In the genomic region with DNA sequence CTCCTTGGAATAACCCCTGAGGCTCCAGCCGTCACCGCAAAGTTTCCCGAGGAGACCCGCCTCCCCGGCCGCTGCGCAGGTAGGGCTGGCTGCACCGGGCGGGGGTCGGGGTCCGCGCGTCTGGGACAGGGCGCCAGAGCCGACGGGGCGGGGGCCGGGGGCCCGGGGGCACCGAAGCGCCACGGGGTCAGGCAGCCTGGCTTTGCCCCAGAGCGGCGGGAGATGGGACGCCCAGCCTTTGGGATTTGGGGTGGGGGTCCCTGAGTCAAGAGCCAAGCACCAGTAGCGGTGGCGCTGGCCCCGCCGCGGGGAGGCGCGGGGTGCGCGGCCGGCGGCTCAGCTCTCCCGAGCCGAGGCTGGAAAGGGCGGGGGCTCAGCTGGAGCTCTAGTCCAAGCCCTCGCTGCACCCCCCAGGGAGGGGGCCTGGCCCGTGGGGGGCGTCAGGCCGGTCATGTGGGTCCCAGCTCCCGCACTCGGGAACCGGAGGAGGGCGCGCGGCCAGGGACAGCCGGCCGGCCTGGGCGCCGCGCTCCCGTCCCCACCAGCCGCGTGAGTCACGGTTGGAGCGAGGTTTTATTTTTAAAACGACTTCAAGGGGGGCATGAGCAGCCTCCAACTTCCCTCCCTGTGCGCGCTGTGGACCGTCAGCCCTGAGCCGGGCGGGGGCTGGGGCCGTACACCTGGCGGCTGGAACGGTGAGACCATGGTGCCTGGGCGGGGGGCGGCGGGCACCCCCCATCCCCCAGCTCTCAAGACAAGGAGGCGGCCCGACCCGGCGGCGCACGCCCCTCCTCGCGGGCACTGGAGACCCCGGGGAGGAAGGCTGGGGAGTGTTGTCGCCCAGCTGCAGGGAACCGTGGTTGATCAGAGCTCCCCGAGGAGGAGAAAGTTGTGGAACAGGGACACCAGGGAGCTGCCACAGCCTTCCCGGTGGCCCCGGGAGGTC, we compare ENCODE assay signal across 9 cellular contexts. TPM values are rescaled to one million over a fixed set of nuclear protein-coding genes. Genes with fewer than 3 reads are reported as not detected.
DNase-seq lines count a peak whose midpoint lies in the region; ATAC-seq, FAIRE-seq and TF ChIP-seq lines count a peak whose summit lies in the region.
"Had no signal": no experiment of that assay in that cellular context is flagged by ENCODE, and none has a peak within 500 bp of the region (broad histone marks: within the 10 kb centered on the region; RNA-seq: fewer than 3 reads in every experiment).

No MANE protein-coding gene starts in this region.

- H3K36me3 ChIP-seq in K562 (ENCODE audit: control insufficient read depth, insufficient read depth, low read length) (no peaks in the 10 kb centered on the region), suprapubic skin (no peaks in the 10 kb centered on the region)

- H3K4me1 Mint-ChIP-seq in activated CD4-positive, alpha-beta memory T cell treated with anti-CD3 and anti-CD28 coated beads, Interleukin-2, amount 10 ng/mL, durations not matched to agents 7 days and 5 days: peaks cover 3% of the 10 kb centered on the region

- H3K27me3 ChIP-seq in HL-60 (ENCODE audit: insufficient read depth, poor library complexity, severe bottlenecking): peaks cover 25% of the 10 kb centered on the region
- peaks cover 5 to 12% of the 10 kb centered on the region in 2 experiments; a peak in 2 of 5 replicates for H3K27me3 ChIP-seq in K562 (ENCODE audit: control insufficient read depth in 2 of 2, insufficient read depth in 2 of 2, low read length in 2 of 2)
- H3K27me3 ChIP-seq in suprapubic skin: peaks cover 33% of the 10 kb centered on the region

- POLR2A ChIA-PET in K562 (lab: Yijun Ruan, JAX): interaction anchor here (0.5 to 1.5 kb wide), 4 partner anchors 11 to 290 kb away, joined by 3 to 4 read pairs (median 3); no protein-coding TSS in a partner anchor
- POLR2A ChIA-PET in activated CD4-positive, alpha-beta memory T cell treated with anti-CD3 and anti-CD28 coated beads, Interleukin-2, amount 10 ng/mL, durations not matched to agents 7 days and 5 days (lab: Charles Lee): interaction anchor here (0.6 kb wide), 1 partner anchor 1570 kb away, joined by 3 read pairs; no protein-coding TSS in a partner anchor

- ATAC-seq in K562: peak; percentile 51
- peak; percentile 20 for ATAC-seq in left colon
- no peak for ATAC-seq in HG02840 (IDR thresholded peaks at IDR 0.05; ENCODE audit: low FRiP score, unreplicated experiment)

- TF ChIP-seq EP300 in K562 (IDR thresholded peaks at IDR 0.05; ENCODE audit: low read length) (no peak), suprapubic skin (IDR thresholded peaks at IDR 0.05) (no peak)

- 10% methylated on average over 41 of the region's 85 CpGs for WGBS in K562 (ENCODE audit: insufficient coverage, low coverage, missing lambda C conversion rate)
- 0% methylated on average over 2 of the region's 85 CpGs for WGBS in suprapubic skin

- no peak overlapping the region for H3K4me2 ChIP-seq in K562 (ENCODE audit: insufficient read depth, low read length)

- TF ChIP-seq POLR2A in K562 (conservative IDR thresholded peaks at IDR 0.05) (no peak), suprapubic skin (IDR thresholded peaks at IDR 0.05) (no peak)

- H3K9me3 ChIP-seq in K562 (replicated peaks; ENCODE audit: control insufficient read depth, insufficient read depth, low read depth, low read length) (no peaks in the 10 kb centered on the region), suprapubic skin (no peaks in the 10 kb centered on the region)

- H3K27ac ChIP-seq in HL-60 (replicated peaks) (no peak overlapping the region), K562 (ENCODE audit: extremely low read depth, low read depth, low read length) (no peak overlapping the region), suprapubic skin (no peak overlapping the region)

- no peaks in the 10 kb centered on the region for H3K9me1 ChIP-seq in K562 (ENCODE audit: control insufficient read depth, insufficient read depth, low read length)

- H3K9me3 Mint-ChIP-seq in activated CD4-positive, alpha-beta memory T cell treated with anti-CD3 and anti-CD28 coated beads, Interleukin-2, amount 10 ng/mL, durations not matched to agents 7 days and 5 days: no peaks in the 10 kb centered on the region
- H3K9me3 Mint-ChIP-seq: activated T-cell treated with anti-CD3 and anti-CD28 coated beads, Interleukin-2, amount 50 U/mL, for 72 hours had no signal

- H3K4me3 ChIP-seq in HL-60 (replicated peaks; ENCODE audit: insufficient read depth, low read length) (peak overlapping the region; percentile 26), K562 (no peak overlapping the region; the same call in 1 of the 2 replicates), suprapubic skin (peak overlapping the region; percentile 53)

- no peak overlapping the region for H3K4me3 Mint-ChIP-seq in activated CD4-positive, alpha-beta memory T cell treated with anti-CD3 and anti-CD28 coated beads, Interleukin-2, amount 10 ng/mL, durations not matched to agents 7 days and 5 days
- H3K4me3 Mint-ChIP-seq: activated T-cell treated with anti-CD3 and anti-CD28 coated beads, Interleukin-2, amount 50 U/mL, for 72 hours had no signal

- peaks cover 0 to 40% of the 10 kb centered on the region in 2 experiments; a peak in 2 of 5 replicates for H3K4me1 ChIP-seq in K562 (replicated peaks in 1 of 2; ENCODE audit: control insufficient read depth in 2 of 2, insufficient read depth in 2 of 2, low read length in 2 of 2)
- peaks cover 23% of the 10 kb centered on the region for H3K4me1 ChIP-seq in suprapubic skin

- TF ChIP-seq CTCF in HL-60 (IDR thresholded peaks at IDR 0.05; ENCODE audit: insufficient read depth, low read length): no peak
- TF ChIP-seq CTCF in K562 (IDR thresholded peaks at IDR 0.05 in 2 of 3, conservative IDR thresholded peaks at IDR 0.05 in 1 of 3; ENCODE audit: insufficient read depth in 2 of 3, low read depth in 1 of 3, low read length in 3 of 3): no peak
- no peak for TF ChIP-seq CTCF in suprapubic skin (IDR thresholded peaks at IDR 0.05)

- BruUV-seq in K562 (replicated peaks; lab: Mats Ljungman, UMichigan): no TSS peak

- peaks cover 33% of the 10 kb centered on the region for H3K27me3 Mint-ChIP-seq in activated CD4-positive, alpha-beta memory T cell treated with anti-CD3 and anti-CD28 coated beads, Interleukin-2, amount 10 ng/mL, durations not matched to agents 7 days and 5 days

- no peak for FAIRE-seq in K562 (lab: Jason Lieb, UNC)

- no peak overlapping the region for H3K27ac Mint-ChIP-seq in activated CD4-positive, alpha-beta memory T cell treated with anti-CD3 and anti-CD28 coated beads, Interleukin-2, amount 10 ng/mL, durations not matched to agents 7 days and 5 days
- H3K27ac Mint-ChIP-seq: activated T-cell treated with anti-CD3 and anti-CD28 coated beads, Interleukin-2, amount 50 U/mL, for 72 hours had no signal

- H3K9ac ChIP-seq in K562 (ENCODE audit: insufficient read depth in 1 of 2, low read depth in 2 of 2, low read length in 2 of 2): peak overlapping the region in 1 of 2 experiments; percentile 65; a peak in 2 of 4 replicates

- no peaks in the 10 kb centered on the region for H3K79me2 ChIP-seq in K562 (ENCODE audit: control insufficient read depth, insufficient read depth, low read length)

- H3K36me3 Mint-ChIP-seq in activated CD4-positive, alpha-beta memory T cell treated with anti-CD3 and anti-CD28 coated beads, Interleukin-2, amount 10 ng/mL, durations not matched to agents 7 days and 5 days (ENCODE audit: low read depth): peaks cover 2% of the 10 kb centered on the region

- intact Hi-C loops in K562 (cut with micrococcal nuclease) (no loop called here), left colon (cut with DNase I, micrococcal nuclease) (no loop called here)

- peaks cover 57% of the 10 kb centered on the region for H4K20me1 ChIP-seq in K562 (replicated peaks; ENCODE audit: control insufficient read depth, insufficient read depth, low read length)

- TF ChIP-seq RAD21 in K562 (CRISPR knock-in tag; conservative IDR thresholded peaks at IDR 0.05 in 1 of 2, IDR thresholded peaks at IDR 0.05 in 1 of 2): no peak

- peak; percentile 17 for DNase-seq in A172 (ENCODE audit: low spot score)
- DNase-seq in HL-60 (ENCODE audit: low read depth in 1 of 2, low spot score in 1 of 2): no peak
- peak in 3 of 4 experiments; percentile 40 to 53 (median 47) for DNase-seq in K562 (ENCODE audit: extremely low read depth in 1 of 4, low spot score in 3 of 4)
- DNase-seq in left colon: peak in 1 of 2 donors; percentile 36
- DNase-seq in suprapubic skin (ENCODE audit: low spot score in 2 of 2): no peak
- no peak for DNase-seq in GM19240 (ENCODE audit: insufficient read length, low spot score)
- DNase-seq in activated CD4-positive, alpha-beta memory T cell treated with anti-CD3 and anti-CD28 coated beads, Interleukin-2, amount 10 ng/mL, durations not matched to agents 7 days and 5 days: no peak
- DNase-seq: activated T-cell treated with anti-CD3 and anti-CD28 coated beads, Interleukin-2, amount 50 U/mL, for 72 hours had no signal

- CTCF ChIA-PET in K562 (lab: Yijun Ruan, JAX; ENCODE audit: low intra/inter-chr PET ratio): interaction anchor here (0.5 kb wide), 1 partner anchor 1095 kb away, joined by 5 read pairs; no protein-coding TSS in a partner anchor
- CTCF ChIA-PET in activated CD4-positive, alpha-beta memory T cell treated with anti-CD3 and anti-CD28 coated beads, Interleukin-2, amount 10 ng/mL, durations not matched to agents 7 days and 5 days (lab: Charles Lee): no interaction called here

- no peak overlapping the region for H2AFZ ChIP-seq in K562 (ENCODE audit: low read depth, low read length)

- in situ Hi-C loops in K562 (cut with MboI): no loop called here

RNA-seq across cellular contexts. Expression of a gene that starts 0.6 kb away (rescaled TPM):
- total RNA-seq in A172 (2014; rRNA removed; shearing (Covaris generic)): not detected in 2 replicates
- not detected in 2 replicates for total RNA-seq in K562 (2011; cell fraction: chromatin; rRNA removed; ENCODE audit: low replicate concordance)
- not detected in 2 replicates for total RNA-seq in K562 (2011; cell fraction: nucleolus; rRNA removed)
- total RNA-seq in K562 (2011; cell fraction: nucleoplasm; rRNA removed): not detected in 2 replicates
- total RNA-seq in K562 (2014; rRNA removed) (not detected in 2 replicates), K562 (2014; rRNA removed; fragmentation: Illumina TruSeq; extraction: Trizol) (not detected in 2 replicates), K562 (2015; rRNA removed; fragmentation: Illumina TruSeq; extraction: Trizol) (not detected in 2 replicates), K562 (2021) (not detected in 2 replicates), left colon (1 to 10 TPM in 1 of 2 donors, not detected in 1; 1.2 TPM), suprapubic skin (not detected)
- polyA plus RNA-seq in K562 (2011; rRNA removed) (not detected in 2 replicates), K562 (2014; fragmentation: Illumina TruSeq; extraction: Trizol) (not detected in 2 replicates), K562 (2014; fragmentation: Nextera tagmentation; extraction: Ambion mirVana) (not detected), K562 (2014; rRNA removed) (not detected in 2 replicates)
- not detected in 2 replicates for polyA plus RNA-seq in K562 (2011; cell fraction: cytosol; rRNA removed)
- not detected in 2 replicates for polyA plus RNA-seq in K562 (2011; cell fraction: nucleus; rRNA removed)
- polyA plus RNA-seq in K562 (2012): 0.14 and 0.75 TPM in 2 replicates
- not detected in 2 replicates for polyA minus RNA-seq in K562 (2011; rRNA and poly(A)+ RNA removed)
- not detected in 2 replicates for polyA minus RNA-seq in K562 (2011; cell fraction: cytosol; rRNA and poly(A)+ RNA removed)
- polyA minus RNA-seq in K562 (2011; cell fraction: nucleus; rRNA and poly(A)+ RNA removed): not detected in 2 replicates
- total RNA-seq in activated CD4-positive, alpha-beta memory T cell treated with anti-CD3 and anti-CD28 coated beads, Interleukin-2, amount 10 ng/mL, durations not matched to agents 7 days and 5 days: under 1 TPM; 0.05 to 0.23 TPM

RNA-seq across cellular contexts. Expression of a gene that starts 50.1 kb away (rescaled TPM):
- 31.5 and 41.5 TPM in 2 replicates for total RNA-seq in A172 (2014; rRNA removed; shearing (Covaris generic))
- 66.0 and 203 TPM in 2 replicates for total RNA-seq in K562 (2011; cell fraction: chromatin; rRNA removed; ENCODE audit: low replicate concordance)
- total RNA-seq in K562 (2011; cell fraction: nucleolus; rRNA removed): 146 and 161 TPM in 2 replicates
- 81.9 and 97.9 TPM in 2 replicates for total RNA-seq in K562 (2011; cell fraction: nucleoplasm; rRNA removed)
- total RNA-seq in K562 (2014; rRNA removed) (63.7 and 73.3 TPM in 2 replicates), K562 (2014; rRNA removed; fragmentation: Illumina TruSeq; extraction: Trizol) (24.4 and 29.5 TPM in 2 replicates), K562 (2015; rRNA removed; fragmentation: Illumina TruSeq; extraction: Trizol) (37.6 and 39.9 TPM in 2 replicates), K562 (2021) (66.5 and 71.0 TPM in 2 replicates), left colon (10 to 100 TPM; 67.7 to 79.7 TPM), suprapubic skin (100 to 1,000 TPM in 1 of 4 donors, 10 to 100 TPM in 3; 78.4 to 117 (median 93.5) TPM)
- polyA plus RNA-seq in K562 (2011; rRNA removed) (66.1 and 90.0 TPM in 2 replicates), K562 (2014; fragmentation: Illumina TruSeq; extraction: Trizol) (58.4 and 76.3 TPM in 2 replicates), K562 (2014; fragmentation: Nextera tagmentation; extraction: Ambion mirVana) (100 to 1,000 TPM; 109 to 134 TPM), K562 (2014; rRNA removed) (95.3 and 104 TPM in 2 replicates)
- polyA plus RNA-seq in K562 (2011; cell fraction: cytosol; rRNA removed): 102 and 160 TPM in 2 replicates
- 237 and 319 TPM in 2 replicates for polyA plus RNA-seq in K562 (2011; cell fraction: nucleus; rRNA removed)
- 89.4 and 91.7 TPM in 2 replicates for polyA plus RNA-seq in K562 (2012)
- polyA minus RNA-seq in K562 (2011; rRNA and poly(A)+ RNA removed): 27.2 and 36.0 TPM in 2 replicates
- polyA minus RNA-seq in K562 (2011; cell fraction: cytosol; rRNA and poly(A)+ RNA removed): 36.5 and 47.6 TPM in 2 replicates
- polyA minus RNA-seq in K562 (2011; cell fraction: nucleus; rRNA and poly(A)+ RNA removed): 30.8 and 38.3 TPM in 2 replicates
- 10 to 100 TPM; 86.8 to 93.6 TPM for total RNA-seq in activated CD4-positive, alpha-beta memory T cell treated with anti-CD3 and anti-CD28 coated beads, Interleukin-2, amount 10 ng/mL, durations not matched to agents 7 days and 5 days

Comparison
In these comparisons a context has a peak if more than half of its experiments do, and no peak if none do; other contexts are left out.
1. DNase-seq: peak in A172 (single experiment) and K562 (3 of 4); none in HL-60 (0 of 2), suprapubic skin (0 of 2), GM19240 (single experiment) and activated CD4-positive, alpha-beta memory T cell treated with anti-CD3 and anti-CD28 coated beads, Interleukin-2, amount 10 ng/mL, durations not matched to agents 7 days and 5 days (single experiment).